In the genomic region with DNA sequence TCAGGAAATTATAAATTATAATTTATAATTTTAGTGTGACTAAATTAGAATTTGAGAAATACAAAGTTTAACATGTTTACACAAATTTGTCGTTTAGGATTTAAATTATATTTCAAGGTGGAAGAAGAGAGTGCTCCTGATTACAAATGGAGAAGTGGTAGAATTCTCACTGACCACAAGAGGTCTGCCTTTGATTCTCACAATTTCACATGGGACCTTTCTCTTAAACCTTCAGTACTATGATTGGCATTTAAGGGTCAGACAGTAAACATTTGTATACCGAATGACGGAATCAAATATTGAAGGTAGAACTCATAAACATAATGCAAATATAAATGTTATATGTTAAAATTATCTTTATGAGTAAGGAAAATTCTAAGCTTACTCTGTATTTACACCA, we compare ENCODE assay signal across 22 cellular contexts.
"Had no signal": no experiment of that assay in that cellular context is flagged by ENCODE, and none has a peak within 500 bp of the region (broad histone marks: within the 10 kb centered on the region; RNA-seq: fewer than 3 reads in every experiment).

No MANE protein-coding gene starts in this region.

- H3K36me3 ChIP-seq: left ventricle myocardium inferior, neutrophil, transverse colon had no signal

- H3K9me3 Mint-ChIP-seq: activated B cell treated with CpG ODN at 0.5 μM for 24 hours; activated naive CD4-positive, alpha-beta T cell treated with anti-CD3 and anti-CD28 coated beads, Interleukin-2, amount 50 U/mL, for 72 hours; effector memory CD8-positive, alpha-beta T cell; naive thymus-derived CD4-positive, alpha-beta T cell; stimulated activated naive B cell treated with anti-CD40 and anti-IgM and Interleukin-4, amounts not matched to agents 10 μg/mL and 1 μg/mL and 100 μg/mL, for 72 hours had no signal

- H3K9me3 ChIP-seq: left ventricle myocardium inferior, mucosa of descending colon, neutrophil, transverse colon had no signal

- H3K27ac Mint-ChIP-seq: activated B cell treated with CpG ODN at 0.5 μM for 24 hours; activated CD8-positive, alpha-beta T cell treated with anti-CD3 and anti-CD28 coated beads, Interleukin-2, amount 10 ng/mL, durations not matched to agents 7 days and 5 days; activated naive CD4-positive, alpha-beta T cell treated with anti-CD3 and anti-CD28 coated beads, Interleukin-2, amount 50 U/mL, for 72 hours; effector memory CD8-positive, alpha-beta T cell; naive thymus-derived CD4-positive, alpha-beta T cell; stimulated activated naive B cell treated with anti-CD40 and anti-IgM and Interleukin-4, amounts not matched to agents 10 μg/mL and 1 μg/mL and 100 μg/mL, for 72 hours; T-helper 17 cell had no signal

- H3K4me3 Mint-ChIP-seq: activated B cell treated with CpG ODN at 0.5 μM for 24 hours; activated CD8-positive, alpha-beta T cell treated with anti-CD3 and anti-CD28 coated beads, Interleukin-2, amount 10 ng/mL, durations not matched to agents 7 days and 5 days; effector memory CD8-positive, alpha-beta T cell; naive thymus-derived CD4-positive, alpha-beta T cell; stimulated activated naive B cell treated with anti-CD40 and anti-IgM and Interleukin-4, amounts not matched to agents 10 μg/mL and 1 μg/mL and 100 μg/mL, for 72 hours; T-helper 17 cell had no signal

- ATAC-seq: activated CD8-positive, alpha-beta T cell treated with anti-CD3 and anti-CD28 coated beads, Interleukin-2, amount 10 ng/mL, durations not matched to agents 7 days and 5 days; activated naive CD4-positive, alpha-beta T cell treated with anti-CD3 and anti-CD28 coated beads, Interleukin-2, amount 50 U/mL, for 72 hours; effector memory CD8-positive, alpha-beta T cell; mucosa of descending colon; naive thymus-derived CD4-positive, alpha-beta T cell; stimulated activated naive B cell treated with anti-CD40 and anti-IgM and Interleukin-4, amounts not matched to agents 10 μg/mL and 1 μg/mL and 100 μg/mL, for 72 hours; T-helper 17 cell had no signal

- DNase-seq: activated B cell treated with CpG ODN at 0.5 μM for 24 hours; activated CD4-positive, alpha-beta T cell treated with anti-CD3 and anti-CD28 coated beads for 48 hours; activated CD8-positive, alpha-beta memory T cell treated with anti-CD3 and anti-CD28 coated beads, Interleukin-2, amount 50 U/mL, for 4 hours; activated CD8-positive, alpha-beta T cell treated with anti-CD3 and anti-CD28 coated beads, Interleukin-2, amount 10 ng/mL, durations not matched to agents 7 days and 5 days; activated gamma-delta T cell; activated T-cell treated with anti-CD3 and anti-CD28 coated beads, Interleukin-2, amount 50 U/mL, for 48 hours; effector memory CD8-positive, alpha-beta T cell; erythroblast; hypothalamus; left ventricle myocardium inferior; mucosa of descending colon; naive thymus-derived CD4-positive, alpha-beta T cell; posterior cingulate gyrus; retina; stimulated activated CD4-positive, alpha-beta T cell treated with anti-CD3 and anti-CD28 coated beads, Interleukin-2, amount 100 ng/mL, for 48 hours; stimulated activated naive B cell treated with anti-CD40 and anti-IgM and Interleukin-4, amounts not matched to agents 10 μg/mL and 1 μg/mL and 100 μg/mL, for 72 hours; substantia nigra; T-helper 17 cell; transverse colon had no signal

- H3K27ac ChIP-seq: left ventricle myocardium inferior, neutrophil, transverse colon had no signal

- H3K4me1 ChIP-seq: left ventricle myocardium inferior, transverse colon had no signal

- H3K27me3 Mint-ChIP-seq: activated B cell treated with CpG ODN at 0.5 μM for 24 hours; effector memory CD8-positive, alpha-beta T cell had no signal

- H3K27me3 ChIP-seq: transverse colon had no signal

- FAIRE-seq: TTC549 had no signal

- H3K4me3 ChIP-seq: left ventricle myocardium inferior, mucosa of descending colon, transverse colon had no signal

- H3K36me3 Mint-ChIP-seq: activated naive CD4-positive, alpha-beta T cell treated with anti-CD3 and anti-CD28 coated beads, Interleukin-2, amount 50 U/mL, for 72 hours; naive thymus-derived CD4-positive, alpha-beta T cell; stimulated activated naive B cell treated with anti-CD40 and anti-IgM and Interleukin-4, amounts not matched to agents 10 μg/mL and 1 μg/mL and 100 μg/mL, for 72 hours had no signal
